In the genomic region with DNA sequence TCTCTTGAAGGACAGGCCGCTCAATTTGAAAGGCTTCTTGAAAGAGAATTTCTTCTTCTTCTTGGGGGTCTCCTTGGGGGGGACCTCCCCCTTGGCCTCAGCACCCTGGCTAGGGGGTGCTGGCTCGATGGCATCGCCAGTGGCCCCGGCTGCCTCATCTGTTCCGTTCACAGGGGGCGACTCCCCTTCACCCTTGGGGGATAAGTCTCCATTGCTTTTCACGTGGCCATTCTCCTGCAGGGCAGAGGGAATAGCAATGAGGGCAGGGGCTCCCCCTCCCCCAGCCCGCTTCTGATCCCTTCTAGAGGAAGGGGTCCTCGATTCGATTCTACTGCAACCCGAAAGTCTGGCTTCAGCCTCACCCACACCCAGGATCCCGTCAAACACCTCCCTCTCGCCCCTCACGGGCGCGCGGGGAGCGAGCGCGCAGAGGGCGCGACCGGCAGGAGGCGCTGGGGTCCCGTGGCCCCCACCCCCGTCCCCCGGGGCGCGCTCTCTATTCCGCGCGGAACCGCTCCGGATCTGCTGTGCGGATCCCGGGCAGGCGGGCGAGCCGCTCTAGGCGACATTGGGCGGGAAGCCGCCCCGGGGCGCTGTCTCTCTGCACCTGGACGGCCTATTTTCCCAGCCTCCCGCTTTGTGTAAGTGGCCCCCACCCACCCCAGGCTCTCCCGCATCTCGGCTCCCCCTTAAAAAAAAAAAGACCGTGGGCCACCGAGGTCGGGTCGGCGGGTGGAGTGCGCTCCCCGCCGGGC, we compare ENCODE assay signal across 8 cellular contexts. TPM values are rescaled to one million over a fixed set of nuclear protein-coding genes. Genes with fewer than 3 reads are reported as not detected.
DNase-seq lines count a peak whose midpoint lies in the region; ATAC-seq, FAIRE-seq and TF ChIP-seq lines count a peak whose summit lies in the region.

No MANE protein-coding gene starts in this region.

- BruUV-seq in Caco-2 (replicated peaks; lab: Mats Ljungman, UMichigan) = no TSS peak

- WGBS in pancreas, 2 donors = 4 to 8% methylated on average over 37 to 56 of the region's 56 CpGs
- WGBS in aorta, 2 donors = 5% methylated on average over 44 to 56 of the region's 56 CpGs

- peak overlapping the region; percentile 59 for H3K27ac Mint-ChIP-seq in Caco-2 (ENCODE audit: unreplicated experiment)

- peaks cover 22% of the 10 kb centered on the region for H3K4me1 ChIP-seq in Caco-2
- H3K4me1 ChIP-seq in pancreas = peaks cover 0 to 8% (median 6%) of the 10 kb centered on the region in 3 donors
- no peaks in the 10 kb centered on the region for H3K4me1 ChIP-seq in aorta (ENCODE audit: control insufficient read depth in 1 of 2, insufficient read depth in 2 of 2, low read length in 2 of 2)

- H3K4me1 Mint-ChIP-seq in Caco-2 (ENCODE audit: low read depth, unreplicated experiment) = peaks cover 21% of the 10 kb centered on the region

- H3K27ac ChIP-seq in pancreas (peak overlapping the region in 1 of 4 donors; percentile 44), aorta (ENCODE audit: low read depth in 1 of 2, low read length in 2 of 2) (no peak overlapping the region)

- no peaks in the 10 kb centered on the region for H3K27me3 Mint-ChIP-seq in Caco-2 (ENCODE audit: insufficient read depth, unreplicated experiment)

- no peaks in the 10 kb centered on the region for H3K27me3 ChIP-seq in Caco-2 (replicated peaks; ENCODE audit: control insufficient read depth, insufficient read depth, low read length)
- no peaks in the 10 kb centered on the region for H3K27me3 ChIP-seq in pancreas
- H3K27me3 ChIP-seq in aorta (ENCODE audit: control insufficient read depth in 1 of 2, insufficient read depth in 2 of 2, low read length in 1 of 2) = no peaks in the 10 kb centered on the region

- ATAC-seq in pancreas = peak; percentile 50 to 72 (median 65)
- no peak for ATAC-seq in aorta (ENCODE audit: low FRiP score)

- POLR2A ChIA-PET in Caco-2 (lab: Charles Lee) = interaction anchor here (0.6 to 1.7 kb wide), 4 partner anchors 17 to 262 kb away, joined by 5 to 17 read pairs (median 8); partner anchors contain the start of gene BSDC1

- H3K36me3 ChIP-seq in Caco-2 (ENCODE audit: control insufficient read depth, insufficient read depth, low read length) (peaks cover 2% of the 10 kb centered on the region; the same call in 1 of the 2 replicates), pancreas (peaks cover 0 to 20% (median 0%) of the 10 kb centered on the region in 3 donors), aorta (ENCODE audit: control insufficient read depth in 1 of 2, insufficient read depth in 2 of 2, low read length in 1 of 2) (peaks cover 0 to 5% of the 10 kb centered on the region in 2 donors)

- H3K9me3 ChIP-seq in Caco-2 (no peaks in the 10 kb centered on the region), pancreas (no peaks in the 10 kb centered on the region), aorta (ENCODE audit: control insufficient read depth, low read length) (no peaks in the 10 kb centered on the region)

- peaks cover 65% of the 10 kb centered on the region for H3K36me3 Mint-ChIP-seq in Caco-2 (ENCODE audit: insufficient read depth, unreplicated experiment)

- CTCF ChIA-PET in Caco-2 (lab: Charles Lee) = no interaction called here

- no peaks in the 10 kb centered on the region for H3K9me3 Mint-ChIP-seq in Caco-2 (ENCODE audit: unreplicated experiment)

- peak overlapping the region; percentile 79 for H3K4me3 ChIP-seq in Caco-2 (ENCODE audit: low read depth, low read length)
- peak overlapping the region; percentile 81 for H3K4me3 ChIP-seq in HFF-Myc (replicated peaks; ENCODE audit: low read depth, low read length)
- H3K4me3 ChIP-seq in pancreas = peak overlapping the region; percentile 55 to 78 (median 59)
- H3K4me3 ChIP-seq in aorta (ENCODE audit: low read length in 2 of 2) = peak overlapping the region; percentile 43 to 55

- FAIRE-seq in pancreas (lab: Jason Lieb, UNC) = no peak

- peak in 1 of 2 experiments; percentile 51 for DNase-seq in Caco-2
- DNase-seq in HFF-Myc (ENCODE audit: extremely low read depth, low read depth) = no peak
- DNase-seq in activated gamma-delta T cell (lab: John Stamatoyannopoulos, UW) = peak; percentile 55
- DNase-seq in head of caudate nucleus = peak in 37 of 42 donors; percentile 34 to 83 (median 60)
- peak in 5 of 6 donors; percentile 48 to 84 (median 70) for DNase-seq in pancreas
- DNase-seq in aorta = peak; percentile 57 to 85
- no peak for DNase-seq in SKM-1 (lab: John Stamatoyannopoulos, UW; ENCODE audit: unreplicated experiment)

- TF ChIP-seq CTCF in Caco-2 (IDR thresholded peaks at IDR 0.05; ENCODE audit: insufficient read depth in 1 of 2, low read depth in 1 of 2, low read length in 1 of 2, severe bottlenecking in 1 of 2, unreplicated experiment in 1 of 2) = peak; percentile 39 to 52
- peak; percentile 81 for TF ChIP-seq CTCF in HFF-Myc (IDR thresholded peaks at IDR 0.05; ENCODE audit: low read depth, low read length, missing control alignments)
- TF ChIP-seq CTCF in pancreas (IDR thresholded peaks at IDR 0.05) = peak; percentile 32 to 45 (median 40)

- intact Hi-C loops in Caco-2 (cut with micrococcal nuclease; ENCODE audit: unreplicated experiment) (no loop called here), head of caudate nucleus (cut with DNase I) (no loop called here), pancreas (cut with DNase I) (no loop called here), aorta (cut with DNase I) (no loop called here)

- peak overlapping the region; percentile 83 for H3K4me3 Mint-ChIP-seq in Caco-2 (ENCODE audit: unreplicated experiment)

TF ChIP-seq in PFSK-1, 5 proteins besides CTCF, POLR2A, EP300 and RAD21:
- no peak for TF ChIP-seq POLR2AphosphoS5 (IDR thresholded peaks at IDR 0.05; ENCODE audit: low read depth, low read length)
- no peak for TF ChIP-seq SIN3A (IDR thresholded peaks at IDR 0.05; ENCODE audit: borderline replicate concordance, insufficient read depth, low read length)
- peak; percentile 25 for TF ChIP-seq FOXP2 (optimal IDR thresholded peaks at IDR 0.05; ENCODE audit: borderline replicate concordance, extremely low read depth, extremely low read length, insufficient read depth)
- TF ChIP-seq, protein P1, sequence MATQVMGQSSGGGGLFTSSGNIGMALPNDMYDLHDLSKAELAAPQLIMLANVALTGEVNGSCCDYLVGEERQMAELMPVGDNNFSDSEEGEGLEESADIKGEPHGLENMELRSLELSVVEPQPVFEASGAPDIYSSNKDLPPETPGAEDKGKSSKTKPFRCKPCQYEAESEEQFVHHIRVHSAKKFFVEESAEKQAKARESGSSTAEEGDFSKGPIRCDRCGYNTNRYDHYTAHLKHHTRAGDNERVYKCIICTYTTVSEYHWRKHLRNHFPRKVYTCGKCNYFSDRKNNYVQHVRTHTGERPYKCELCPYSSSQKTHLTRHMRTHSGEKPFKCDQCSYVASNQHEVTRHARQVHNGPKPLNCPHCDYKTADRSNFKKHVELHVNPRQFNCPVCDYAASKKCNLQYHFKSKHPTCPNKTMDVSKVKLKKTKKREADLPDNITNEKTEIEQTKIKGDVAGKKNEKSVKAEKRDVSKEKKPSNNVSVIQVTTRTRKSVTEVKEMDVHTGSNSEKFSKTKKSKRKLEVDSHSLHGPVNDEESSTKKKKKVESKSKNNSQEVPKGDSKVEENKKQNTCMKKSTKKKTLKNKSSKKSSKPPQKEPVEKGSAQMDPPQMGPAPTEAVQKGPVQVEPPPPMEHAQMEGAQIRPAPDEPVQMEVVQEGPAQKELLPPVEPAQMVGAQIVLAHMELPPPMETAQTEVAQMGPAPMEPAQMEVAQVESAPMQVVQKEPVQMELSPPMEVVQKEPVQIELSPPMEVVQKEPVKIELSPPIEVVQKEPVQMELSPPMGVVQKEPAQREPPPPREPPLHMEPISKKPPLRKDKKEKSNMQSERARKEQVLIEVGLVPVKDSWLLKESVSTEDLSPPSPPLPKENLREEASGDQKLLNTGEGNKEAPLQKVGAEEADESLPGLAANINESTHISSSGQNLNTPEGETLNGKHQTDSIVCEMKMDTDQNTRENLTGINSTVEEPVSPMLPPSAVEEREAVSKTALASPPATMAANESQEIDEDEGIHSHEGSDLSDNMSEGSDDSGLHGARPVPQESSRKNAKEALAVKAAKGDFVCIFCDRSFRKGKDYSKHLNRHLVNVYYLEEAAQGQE (IDR thresholded peaks at IDR 0.05; ENCODE audit: insufficient read depth in 1 of 2, low read depth in 2 of 2, low read length in 2 of 2) = no peak
- TF ChIP-seq TAF1 (IDR thresholded peaks at IDR 0.05; ENCODE audit: borderline replicate concordance, insufficient read depth, low read length) = no peak

RNA-seq across cellular contexts. Expression of gene MARCKSL1, which starts 1.0 kb away (rescaled TPM):
- 150 and 159 TPM in 2 replicates for total RNA-seq in Caco-2 (2022)
- 14.9 TPM for polyA plus RNA-seq in PFSK-1 (2012; ENCODE audit: insufficient read length, low read depth)
- 10 to 100 TPM in 4 of 6 donors, 1 to 10 TPM in 2; 7.3 to 49.5 (median 14.5) TPM for total RNA-seq in pancreas
- polyA plus RNA-seq in pancreas = 10 to 100 TPM; 16.3 to 16.5 TPM
- total RNA-seq in aorta = 10 to 100 TPM; 31.0 to 34.7 TPM
- 10 to 100 TPM in 1 of 2 donors, 1 to 10 TPM in 1; 4.7 to 10.1 TPM for polyA plus RNA-seq in aorta

RNA-seq across cellular contexts. Expression of gene FAM229A, which starts 27.2 kb away (rescaled TPM):
- total RNA-seq in Caco-2 (2022) (2.1 and 2.6 TPM in 2 replicates), pancreas (1 to 10 TPM; 1.9 to 6.4 (median 3.8) TPM), aorta (10 to 100 TPM in 1 of 2 donors, 1 to 10 TPM in 1; 6.5 to 11.7 TPM)
- polyA plus RNA-seq in PFSK-1 (2012; ENCODE audit: insufficient read length, low read depth) = 8.3 TPM
- polyA plus RNA-seq in pancreas (10 to 100 TPM; 18.6 to 21.8 TPM), aorta (10 to 100 TPM in 1 of 2 donors, 1 to 10 TPM in 1; 2.3 to 40.1 TPM)

RNA-seq across cellular contexts. Expression of gene TSSK3, which starts 27.3 kb away (rescaled TPM):
- total RNA-seq in Caco-2 (2022) (2.5 and 2.6 TPM in 2 replicates), pancreas (1 to 10 TPM; 1.0 to 2.5 (median 1.3) TPM), aorta (1 to 10 TPM; 1.7 to 2.2 TPM)
- 1.2 TPM for polyA plus RNA-seq in PFSK-1 (2012; ENCODE audit: insufficient read length, low read depth)
- polyA plus RNA-seq in pancreas (1 to 10 TPM in 1 of 2 donors, under 1 TPM in 1; 0.35 to 1.8 TPM), aorta (under 1 TPM in 1 of 2 donors, not detected in 1; 0.41 TPM)

RNA-seq across cellular contexts. Expression of gene HDAC1, which starts 43.2 kb away (rescaled TPM):
- total RNA-seq in Caco-2 (2022) = 116 and 117 TPM in 2 replicates
- polyA plus RNA-seq in PFSK-1 (2012; ENCODE audit: insufficient read length, low read depth) = 65.8 TPM
- 10 to 100 TPM; 27.0 to 43.5 (median 30.5) TPM for total RNA-seq in pancreas
- 10 to 100 TPM; 30.6 to 77.9 TPM for polyA plus RNA-seq in pancreas
- 10 to 100 TPM; 47.9 to 55.5 TPM for total RNA-seq in aorta
- polyA plus RNA-seq in aorta = 10 to 100 TPM; 37.2 to 65.5 TPM

RNA-seq across cellular contexts. Expression of gene BSDC1, which starts 59.2 kb away (rescaled TPM):
- total RNA-seq in Caco-2 (2022) = 32.5 and 33.2 TPM in 2 replicates
- polyA plus RNA-seq in PFSK-1 (2012; ENCODE audit: insufficient read length, low read depth) = 23.1 TPM
- 10 to 100 TPM; 35.9 to 56.9 (median 47.0) TPM for total RNA-seq in pancreas
- 10 to 100 TPM; 36.3 to 40.5 TPM for polyA plus RNA-seq in pancreas
- 10 to 100 TPM; 55.2 to 62.8 TPM for total RNA-seq in aorta
- polyA plus RNA-seq in aorta = 10 to 100 TPM; 26.4 to 42.9 TPM

Comparison
In these comparisons a context has a peak if more than half of its experiments do, and no peak if none do; other contexts are left out.
1. DNase-seq: peak in activated gamma-delta T cell (single experiment), head of caudate nucleus (37 of 42), pancreas (5 of 6) and aorta (2 of 2); none in HFF-Myc (single experiment) and SKM-1 (single experiment).
2. Peak in every context shown above with its lines, with median percentiles within 50 percentile points of each other: H3K4me3 ChIP-seq and CTCF ChIP-seq.